11 cellular contexts compared by ENCODE assay signal in the genomic region with DNA sequence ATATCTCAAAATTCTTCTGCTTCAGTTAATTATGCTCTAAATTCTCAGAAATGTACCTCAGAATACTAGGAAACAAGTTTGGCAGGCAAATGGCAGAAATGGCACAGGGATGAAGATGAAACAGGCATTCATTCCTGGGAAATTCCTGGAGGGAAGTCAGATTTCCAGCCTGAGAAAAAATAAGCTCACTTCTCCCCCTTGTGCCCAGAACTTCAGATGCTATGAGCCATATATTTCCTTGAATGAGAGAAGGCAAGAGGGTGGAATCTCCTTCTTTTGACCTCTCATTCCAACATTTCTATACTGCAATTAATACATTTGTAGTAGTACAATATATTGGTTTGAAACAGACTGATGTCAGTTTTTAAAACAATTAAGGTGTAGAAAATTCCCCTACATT. TPM values are rescaled to one million over a fixed set of nuclear protein-coding genes. Genes with fewer than 3 reads are reported as not detected.
DNase-seq lines count a peak whose midpoint lies in the region; ATAC-seq and TF ChIP-seq lines count a peak whose summit lies in the region.
"Had no signal": no experiment of that assay in that cellular context is flagged by ENCODE, and none has a peak within 500 bp of the region (broad histone marks: within the 10 kb centered on the region; RNA-seq: fewer than 3 reads in every experiment).

No MANE protein-coding gene starts in this region.

- CTCF ChIA-PET in activated CD4-positive, alpha-beta T cell treated with anti-CD3 and anti-CD28 coated beads for 36 hours (lab: Charles Lee), result no interaction called here

- no peak overlapping the region for H3K4me3 ChIP-seq in cardiac fibroblast (replicated peaks in 1 of 2; ENCODE audit: low read depth in 2 of 2, low read length in 2 of 2)
- H3K4me3 ChIP-seq: K562 had no signal

- POLR2A ChIA-PET in activated CD4-positive, alpha-beta T cell treated with anti-CD3 and anti-CD28 coated beads for 36 hours (lab: Charles Lee), result no interaction called here

- peak; percentile 35 for DNase-seq in D341Med (ENCODE audit: low spot score)
- DNase-seq in M059J (ENCODE audit: low read depth), result peak; percentile 58
- DNase-seq in cardiac fibroblast (ENCODE audit: low read depth in 2 of 2), result peak; percentile 54 to 70
- DNase-seq in myocyte (ENCODE audit: low read depth), result peak; percentile 63
- DNase-seq in NCI-H1694 treated with DMSO at 0.1 percent for 48 hours (lab: John Stamatoyannopoulos, UW), result no peak
- no peak for DNase-seq in activated T-helper 2 cell treated with anti-CD3 and anti-CD28 coated beads, Interferon-gamma antibody, Interleukin-2, Interleukin-4, amounts not matched to agents 10 μg/mL and 5 μg/mL and 100 μg/mL, durations not matched to agents 14 hours and 24 hours and 36 hours (ENCODE audit: low spot score)
- no peak for DNase-seq in activated CD4-positive, alpha-beta T cell treated with anti-CD3 and anti-CD28 coated beads for 36 hours
- DNase-seq: NCI-H510A treated with DMSO at 0.1 percent for 48 hours had no signal

- no peaks in the 10 kb centered on the region for H3K27me3 Mint-ChIP-seq in activated T-helper 2 cell treated with anti-CD3 and anti-CD28 coated beads, Interferon-gamma antibody, Interleukin-2, Interleukin-4, amounts not matched to agents 10 μg/mL and 5 μg/mL and 100 μg/mL, durations not matched to agents 14 hours and 24 hours and 36 hours (ENCODE audit: low read depth)
- H3K27me3 Mint-ChIP-seq in activated CD4-positive, alpha-beta T cell treated with anti-CD3 and anti-CD28 coated beads for 36 hours, result peaks cover 11% of the 10 kb centered on the region

- no peak for ATAC-seq in HG02759 (IDR thresholded peaks at IDR 0.05; ENCODE audit: unreplicated experiment)
- ATAC-seq in activated CD4-positive, alpha-beta T cell treated with anti-CD3 and anti-CD28 coated beads for 36 hours, result no peak
- ATAC-seq: K562 had no signal

- peaks cover 4% of the 10 kb centered on the region for H3K9me3 Mint-ChIP-seq in activated T-helper 2 cell treated with anti-CD3 and anti-CD28 coated beads, Interferon-gamma antibody, Interleukin-2, Interleukin-4, amounts not matched to agents 10 μg/mL and 5 μg/mL and 100 μg/mL, durations not matched to agents 14 hours and 24 hours and 36 hours
- peaks cover 6% of the 10 kb centered on the region for H3K9me3 Mint-ChIP-seq in activated CD4-positive, alpha-beta T cell treated with anti-CD3 and anti-CD28 coated beads for 36 hours (ENCODE audit: low read depth)

- TF ChIP-seq CTCF in cardiac fibroblast (IDR thresholded peaks at IDR 0.05; ENCODE audit: low read depth, low read length), result peak; percentile 43

- H3K4me1 Mint-ChIP-seq in activated T-helper 2 cell treated with anti-CD3 and anti-CD28 coated beads, Interferon-gamma antibody, Interleukin-2, Interleukin-4, amounts not matched to agents 10 μg/mL and 5 μg/mL and 100 μg/mL, durations not matched to agents 14 hours and 24 hours and 36 hours (ENCODE audit: low read depth), result no peaks in the 10 kb centered on the region
- no peaks in the 10 kb centered on the region for H3K4me1 Mint-ChIP-seq in activated CD4-positive, alpha-beta T cell treated with anti-CD3 and anti-CD28 coated beads for 36 hours

- no peak overlapping the region for H3K27ac Mint-ChIP-seq in activated T-helper 2 cell treated with anti-CD3 and anti-CD28 coated beads, Interferon-gamma antibody, Interleukin-2, Interleukin-4, amounts not matched to agents 10 μg/mL and 5 μg/mL and 100 μg/mL, durations not matched to agents 14 hours and 24 hours and 36 hours
- H3K27ac Mint-ChIP-seq in activated CD4-positive, alpha-beta T cell treated with anti-CD3 and anti-CD28 coated beads for 36 hours, result no peak overlapping the region

- H3K4me3 Mint-ChIP-seq in activated T-helper 2 cell treated with anti-CD3 and anti-CD28 coated beads, Interferon-gamma antibody, Interleukin-2, Interleukin-4, amounts not matched to agents 10 μg/mL and 5 μg/mL and 100 μg/mL, durations not matched to agents 14 hours and 24 hours and 36 hours (ENCODE audit: low read depth), result no peak overlapping the region
- no peak overlapping the region for H3K4me3 Mint-ChIP-seq in activated CD4-positive, alpha-beta T cell treated with anti-CD3 and anti-CD28 coated beads for 36 hours

- H3K36me3 Mint-ChIP-seq in activated T-helper 2 cell treated with anti-CD3 and anti-CD28 coated beads, Interferon-gamma antibody, Interleukin-2, Interleukin-4, amounts not matched to agents 10 μg/mL and 5 μg/mL and 100 μg/mL, durations not matched to agents 14 hours and 24 hours and 36 hours (ENCODE audit: low read depth), result no peaks in the 10 kb centered on the region
- H3K36me3 Mint-ChIP-seq in activated CD4-positive, alpha-beta T cell treated with anti-CD3 and anti-CD28 coated beads for 36 hours (ENCODE audit: low read depth), result no peaks in the 10 kb centered on the region

- intact Hi-C loops in activated T-helper 2 cell treated with anti-CD3 and anti-CD28 coated beads, Interferon-gamma antibody, Interleukin-2, Interleukin-4, amounts not matched to agents 10 μg/mL and 5 μg/mL and 100 μg/mL, durations not matched to agents 14 hours and 24 hours and 36 hours (cut with micrococcal nuclease), result no loop called here
- intact Hi-C loops in activated CD4-positive, alpha-beta T cell treated with anti-CD3 and anti-CD28 coated beads for 36 hours (cut with DNase I, micrococcal nuclease), result no loop called here

RNA-seq across cellular contexts. Expression of a gene that starts 22.8 kb away (rescaled TPM):
- 1.2 and 1.3 TPM in 2 replicates for total RNA-seq in M059J (2014; rRNA removed; shearing (Covaris generic))
- total RNA-seq in myocyte, result 4.7 and 6.7 TPM in 2 replicates
- 0.43 TPM for polyA plus RNA-seq in myocyte (2012)
- not detected in 2 replicates for total RNA-seq in activated T-helper 2 cell treated with anti-CD3 and anti-CD28 coated beads, Interferon-gamma antibody, Interleukin-2, Interleukin-4, amounts not matched to agents 10 μg/mL and 5 μg/mL and 100 μg/mL, durations not matched to agents 14 hours and 24 hours and 36 hours
- total RNA-seq in activated CD4-positive, alpha-beta T cell treated with anti-CD3 and anti-CD28 coated beads for 36 hours, result not detected
- total RNA-seq: K562; T-helper 2 cell treated with Interferon-gamma antibody and Interleukin-4, amounts not matched to agents 100 ng/mL and 5 ng/mL, for 36 hours had no signal

Comparison
In these comparisons a context has a peak if more than half of its experiments do, and no peak if none do; other contexts are left out.
1. DNase-seq: peak in D341Med (single experiment), M059J (single experiment), cardiac fibroblast (2 of 2) and myocyte (single experiment); none in NCI-H1694 treated with DMSO at 0.1 percent for 48 hours (single experiment), activated T-helper 2 cell treated with anti-CD3 and anti-CD28 coated beads, Interferon-gamma antibody, Interleukin-2, Interleukin-4, amounts not matched to agents 10 μg/mL and 5 μg/mL and 100 μg/mL, durations not matched to agents 14 hours and 24 hours and 36 hours (single experiment) and activated CD4-positive, alpha-beta T cell treated with anti-CD3 and anti-CD28 coated beads for 36 hours (single experiment).